In the genomic region with DNA sequence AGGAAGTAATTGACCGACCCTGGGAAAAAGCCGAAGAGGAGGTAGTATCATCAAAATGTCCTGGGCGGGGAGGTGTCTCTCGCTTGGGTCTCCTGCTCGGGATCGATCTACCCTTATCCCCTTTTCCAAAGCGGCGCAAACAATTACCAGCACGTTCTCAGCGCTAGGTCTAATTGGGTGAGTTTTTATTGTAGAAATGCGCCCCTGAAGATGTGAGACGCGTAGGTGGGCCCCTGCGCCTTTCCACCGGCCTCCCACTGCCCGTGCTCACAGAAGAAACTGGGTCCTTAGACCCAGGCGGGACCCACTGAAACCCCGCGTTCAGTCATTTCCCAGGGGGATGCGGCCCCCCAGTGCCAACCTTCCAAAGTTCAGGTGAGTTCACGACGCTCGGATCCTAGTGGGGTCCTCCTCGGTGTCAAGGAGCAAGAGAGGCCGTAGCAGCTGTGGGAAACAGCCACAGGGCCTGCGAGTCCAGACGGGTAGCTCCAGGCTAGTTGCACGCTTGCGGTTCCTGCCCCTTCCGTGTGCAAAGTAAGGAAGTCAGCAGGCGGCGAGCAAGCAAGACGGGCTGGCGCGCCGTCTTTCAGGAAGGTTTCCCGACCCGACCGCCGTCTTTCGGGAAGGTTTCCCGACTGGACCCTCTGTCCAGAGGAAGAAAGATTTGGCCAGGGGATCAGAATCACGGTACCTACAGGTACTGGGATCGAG, we compare ENCODE assay signal across 9 cellular contexts. TPM values are rescaled to one million over a fixed set of nuclear protein-coding genes. Genes with fewer than 3 reads are reported as not detected.
A peak's percentile ranks its signal among the peaks of the same experiment; 100 is the strongest.
DNase-seq lines count a peak whose midpoint lies in the region; ATAC-seq and TF ChIP-seq lines count a peak whose summit lies in the region.
"Had no signal": no experiment of that assay in that cellular context is flagged by ENCODE, and none has a peak within 500 bp of the region (broad histone marks: within the 10 kb centered on the region; RNA-seq: fewer than 3 reads in every experiment).

No MANE protein-coding gene starts in this region.

- H3K9ac ChIP-seq in duodenal mucosa (ENCODE audit: low read depth in 1 of 2, low read length in 2 of 2) = peak overlapping the region; percentile 77 to 85

- no peak for DNase-seq in heart right ventricle
- DNase-seq in Right ventricle myocardium superior = no peak
- DNase-seq in lung microvascular endothelial cell (ENCODE audit: low read depth in 2 of 2) = peak; percentile 18 to 53
- DNase-seq in NCI-H774 (lab: John Stamatoyannopoulos, UW) = no peak
- DNase-seq in GF-D8 (lab: John Stamatoyannopoulos, UW) = no peak
- DNase-seq: activated T-cell treated with anti-CD3 and anti-CD28 coated beads, Interleukin-2, amount 50 U/mL, for 24 hours had no signal

- H3K4me1 ChIP-seq in heart right ventricle (peaks cover 2 to 25% (median 20%) of the 10 kb centered on the region in 9 donors), duodenal mucosa (ENCODE audit: control insufficient read depth in 1 of 2, insufficient read depth in 2 of 2, low read length in 2 of 2) (peaks cover 63 to 68% of the 10 kb centered on the region in 2 donors), urinary bladder (ENCODE audit: insufficient read depth) (peaks cover 1% of the 10 kb centered on the region)

- intact Hi-C loops in heart right ventricle (cut with DNase I) = loop anchor here in 1 of 10 donors (10.0 kb wide), 1 partner anchor 237 kb away; a partner anchor contains a TSS
- intact Hi-C loops in Right ventricle myocardium superior (cut with DNase I) = no loop called here

- H3K9me3 ChIP-seq in heart right ventricle = no peaks in the 10 kb centered on the region
- H3K9me3 ChIP-seq in duodenal mucosa (ENCODE audit: control insufficient read depth in 1 of 2, low read length in 2 of 2) = no peaks in the 10 kb centered on the region

- H3K27ac ChIP-seq in heart right ventricle (no peak overlapping the region), duodenal mucosa (ENCODE audit: low read depth, low read length) (peak overlapping the region; percentile 51), urinary bladder (ENCODE audit: low read depth) (no peak overlapping the region)

- H3K36me3 ChIP-seq in heart right ventricle (peaks cover 0 to 30% (median 15%) of the 10 kb centered on the region in 9 donors), duodenal mucosa (ENCODE audit: control insufficient read depth in 1 of 2, insufficient read depth in 2 of 2, low read length in 2 of 2) (peaks cover 0 to 5% of the 10 kb centered on the region in 2 donors), urinary bladder (ENCODE audit: insufficient read depth) (no peaks in the 10 kb centered on the region)

- peak overlapping the region in 9 of 10 donors; percentile 39 to 61 (median 56) for H3K4me3 ChIP-seq in heart right ventricle
- H3K4me3 ChIP-seq in duodenal mucosa (ENCODE audit: low read depth in 1 of 2, low read length in 2 of 2) = peak overlapping the region; percentile 76 to 81
- H3K4me3 ChIP-seq in urinary bladder (ENCODE audit: low read depth, low read length) = peak overlapping the region; percentile 37

- ATAC-seq in heart right ventricle (peak in 2 of 8 donors; percentile 9 to 31), Right ventricle myocardium superior (ENCODE audit: poor library complexity) (no peak), GM21515 (IDR thresholded peaks at IDR 0.05; ENCODE audit: unreplicated experiment) (no peak)

- H3K27me3 ChIP-seq in heart right ventricle (peaks cover 0 to 61% (median 45%) of the 10 kb centered on the region in 7 donors), duodenal mucosa (ENCODE audit: control insufficient read depth in 1 of 2, insufficient read depth in 2 of 2, low read length in 2 of 2) (no peaks in the 10 kb centered on the region)

- no peak for TF ChIP-seq CTCF in heart right ventricle (IDR thresholded peaks at IDR 0.05)

- WGBS in heart right ventricle, 2 donors = 19 to 21% methylated on average over 44 of the region's 44 CpGs
- 21% methylated on average over 44 of the region's 44 CpGs for WGBS in urinary bladder

RNA-seq across cellular contexts. Expression of a gene that starts 1.5 kb away (rescaled TPM):
- not detected for total RNA-seq in heart right ventricle
- not detected for polyA plus RNA-seq in heart right ventricle
- not detected for total RNA-seq in Right ventricle myocardium superior
- total RNA-seq in lung microvascular endothelial cell = not detected in 2 replicates
- not detected for total RNA-seq in urinary bladder
- polyA plus RNA-seq in urinary bladder = 0.09 TPM

RNA-seq across cellular contexts. Expression of a gene that starts 58.8 kb away (rescaled TPM):
- total RNA-seq in heart right ventricle = 10 to 100 TPM; 33.3 to 53.8 (median 39.8) TPM
- 1 to 10 TPM; 7.0 to 8.5 TPM for polyA plus RNA-seq in heart right ventricle
- total RNA-seq in Right ventricle myocardium superior = 37.2 TPM
- 26.2 and 28.6 TPM in 2 replicates for total RNA-seq in lung microvascular endothelial cell
- total RNA-seq in urinary bladder = 167 TPM
- polyA plus RNA-seq in urinary bladder = 20.4 TPM

Comparison
In these comparisons a context has a peak if more than half of its experiments do, and no peak if none do; other contexts are left out.
1. DNase-seq: peak in lung microvascular endothelial cell (2 of 2); none in heart right ventricle (0 of 2), Right ventricle myocardium superior (single experiment), NCI-H774 (single experiment) and GF-D8 (single experiment).
2. Peak in every context shown above with its lines, with median percentiles within 50 percentile points of each other: H3K4me3 ChIP-seq.